Comparison of ENCODE assay signal across 8 cellular contexts in genomic region chr9:124320062-124320973, GRCh38.
DNase-seq lines count a peak whose midpoint lies in the region; ATAC-seq and TF ChIP-seq lines count a peak whose summit lies in the region.

No MANE protein-coding gene starts in this region.

- no peaks in the 10 kb centered on the region for H3K36me3 Mint-ChIP-seq in activated naive CD4-positive, alpha-beta T cell treated with anti-CD3 and anti-CD28 coated beads, Interleukin-2, amount 50 U/mL, for 72 hours

- ATAC-seq in activated naive CD4-positive, alpha-beta T cell treated with anti-CD3 and anti-CD28 coated beads, Interleukin-2, amount 50 U/mL, for 72 hours: peak; percentile 59 to 84
- ATAC-seq in heart left ventricle: peak; percentile 63 to 89 (median 84)
- peak; percentile 76 to 92 (median 86) for ATAC-seq in psoas muscle
- no peak for ATAC-seq in HG03342 (IDR thresholded peaks at IDR 0.05; ENCODE audit: unreplicated experiment)

- H3K27me3 ChIP-seq in Peyer's patch (no peaks in the 10 kb centered on the region), heart left ventricle (no peaks in the 10 kb centered on the region), psoas muscle (ENCODE audit: insufficient read depth in 3 of 3, low read length in 2 of 3) (no peaks in the 10 kb centered on the region)

- DNase-seq in DMS 273 treated with DMSO at 0.1 percent for 48 hours (lab: John Stamatoyannopoulos, UW) (peak; percentile 27), HuH-7 (ENCODE audit: low spot score) (peak; percentile 98), Peyer's patch (peak; percentile 60 to 85 (median 80)), heart left ventricle (peak; percentile 67 to 76 (median 73)), psoas muscle (peak; percentile 66 to 81), NCI-H1048 (lab: John Stamatoyannopoulos, UW) (no peak)
- peak; percentile 50 to 62 for DNase-seq in activated naive CD4-positive, alpha-beta T cell treated with anti-CD3 and anti-CD28 coated beads, Interleukin-2, amount 50 U/mL, for 72 hours (ENCODE audit: low spot score in 2 of 2)

- H3K9me3 Mint-ChIP-seq in activated naive CD4-positive, alpha-beta T cell treated with anti-CD3 and anti-CD28 coated beads, Interleukin-2, amount 50 U/mL, for 72 hours: no peaks in the 10 kb centered on the region

- H3K27ac ChIP-seq in Peyer's patch (no peak overlapping the region), heart left ventricle (no peak overlapping the region), psoas muscle (no peak overlapping the region)

- intact Hi-C loops in heart left ventricle (cut with DNase I): loop anchor here in 7 of 10 donors (1.0 to 10.0 kb wide), 6 partner anchors 63 to 916 kb away; partner anchors contain the start of gene NEK6 (in 1 of the 7)
- intact Hi-C loops in psoas muscle (cut with DNase I): loop anchor here (1.0 to 2.0 kb wide), 2 partner anchors 194 kb away; no protein-coding TSS in a partner anchor

- WGBS in heart left ventricle, 4 donors: 57 to 62% (median 61%) methylated on average over 14 to 17 of the region's 17 CpGs
- 53 to 61% (median 56%) methylated on average over 17 of the region's 17 CpGs for WGBS in psoas muscle, 3 donors

- H3K27ac Mint-ChIP-seq in activated naive CD4-positive, alpha-beta T cell treated with anti-CD3 and anti-CD28 coated beads, Interleukin-2, amount 50 U/mL, for 72 hours: peak overlapping the region in 1 of 2 donors; percentile 21

- TF ChIP-seq CTCF in Peyer's patch (IDR thresholded peaks at IDR 0.05) (peak; percentile 50 to 86 (median 80)), heart left ventricle (IDR thresholded peaks at IDR 0.05) (peak; percentile 76 to 92 (median 85)), psoas muscle (IDR thresholded peaks at IDR 0.05) (peak; percentile 80)

- no peak for TF ChIP-seq POLR2A in Peyer's patch (IDR thresholded peaks at IDR 0.05)
- no peak for TF ChIP-seq POLR2A in heart left ventricle (IDR thresholded peaks at IDR 0.05)

- peaks cover 0 to 6% (median 1%) of the 10 kb centered on the region in 4 donors for H3K4me1 ChIP-seq in Peyer's patch
- H3K4me1 ChIP-seq in heart left ventricle: peaks cover 0 to 8% (median 1%) of the 10 kb centered on the region in 12 donors
- H3K4me1 ChIP-seq in psoas muscle: no peaks in the 10 kb centered on the region

- no peak overlapping the region for H3K4me3 ChIP-seq in Peyer's patch
- no peak overlapping the region for H3K4me3 ChIP-seq in heart left ventricle
- H3K4me3 ChIP-seq in psoas muscle: no peak overlapping the region

- H3K9me3 ChIP-seq in Peyer's patch: no peaks in the 10 kb centered on the region
- no peaks in the 10 kb centered on the region for H3K9me3 ChIP-seq in heart left ventricle
- no peaks in the 10 kb centered on the region for H3K9me3 ChIP-seq in psoas muscle

- H3K36me3 ChIP-seq in Peyer's patch: peaks cover 0 to 50% (median 0%) of the 10 kb centered on the region in 3 donors
- peaks cover 0 to 72% (median 10%) of the 10 kb centered on the region in 9 donors for H3K36me3 ChIP-seq in heart left ventricle
- peaks cover 3 to 16% of the 10 kb centered on the region in 2 donors for H3K36me3 ChIP-seq in psoas muscle (ENCODE audit: insufficient read depth in 1 of 2, low read depth in 1 of 2)
